ENCODE assay signal across 9 cellular contexts in genomic region chr13:90968510-90968909, GRCh38.
DNase-seq lines count a peak whose midpoint lies in the region; ATAC-seq and TF ChIP-seq lines count a peak whose summit lies in the region.
"Had no signal": no experiment of that assay in that cellular context is flagged by ENCODE, and none has a peak within 500 bp of the region (broad histone marks: within the 10 kb centered on the region; RNA-seq: fewer than 3 reads in every experiment).

No MANE protein-coding gene starts in this region.

- DNase-seq in heart right ventricle (no peak), cardiac septum (ENCODE audit: low spot score) (no peak), NCI-H748 (lab: John Stamatoyannopoulos, UW; ENCODE audit: unreplicated experiment) (peak; percentile 57), endodermal cell (peak; percentile 81), upper lobe of right lung (no peak), AG08395 (ENCODE audit: low spot score) (no peak), stomach (no peak)
- DNase-seq in stimulated activated CD4-positive, alpha-beta T cell treated with anti-CD3 and anti-CD28 coated beads, Interleukin-2, amount 100 ng/mL, for 24 hours: no peak
- DNase-seq: left cardiac atrium had no signal

- TF ChIP-seq POLR2A in stomach (IDR thresholded peaks at IDR 0.05): no peak

- no peak overlapping the region for H3K4me3 Mint-ChIP-seq in endodermal cell

- H3K27me3 Mint-ChIP-seq in endodermal cell (ENCODE audit: insufficient read depth): no peaks in the 10 kb centered on the region

- TF ChIP-seq CTCF in heart right ventricle (IDR thresholded peaks at IDR 0.05): peak in 8 of 9 donors; percentile 9 to 44 (median 19)
- peak; percentile 85 for TF ChIP-seq CTCF in endodermal cell (conservative IDR thresholded peaks at IDR 0.05)
- TF ChIP-seq CTCF in upper lobe of right lung (IDR thresholded peaks at IDR 0.05): peak; percentile 34
- no peak for TF ChIP-seq CTCF in stomach (IDR thresholded peaks at IDR 0.05)

- TF ChIP-seq EP300 in stomach (IDR thresholded peaks at IDR 0.05): no peak

- H3K27ac Mint-ChIP-seq in endodermal cell: no peak overlapping the region

- H3K4me3 ChIP-seq in heart right ventricle (no peak overlapping the region), endodermal cell (ENCODE audit: low read length) (no peak overlapping the region), upper lobe of right lung (no peak overlapping the region), stomach (no peak overlapping the region)

- H3K27ac ChIP-seq in heart right ventricle (no peak overlapping the region), endodermal cell (ENCODE audit: low read depth, low read length) (no peak overlapping the region), upper lobe of right lung (no peak overlapping the region), stomach (no peak overlapping the region)

- peaks cover 3% of the 10 kb centered on the region for H3K4me1 Mint-ChIP-seq in endodermal cell

- H3K9me3 Mint-ChIP-seq in endodermal cell: no peaks in the 10 kb centered on the region

- no peaks in the 10 kb centered on the region for H3K36me3 ChIP-seq in heart right ventricle
- no peaks in the 10 kb centered on the region for H3K36me3 ChIP-seq in endodermal cell (ENCODE audit: control insufficient read depth, insufficient read depth, low read length)
- no peaks in the 10 kb centered on the region for H3K36me3 ChIP-seq in upper lobe of right lung
- no peaks in the 10 kb centered on the region for H3K36me3 ChIP-seq in stomach

- peaks cover 0 to 5% (median 0%) of the 10 kb centered on the region in 7 donors for H3K27me3 ChIP-seq in heart right ventricle
- H3K27me3 ChIP-seq in endodermal cell (ENCODE audit: control insufficient read depth, insufficient read depth, low read length, poor library complexity, severe bottlenecking): no peaks in the 10 kb centered on the region
- H3K27me3 ChIP-seq in upper lobe of right lung: no peaks in the 10 kb centered on the region
- H3K27me3 ChIP-seq in stomach: peaks cover 0 to 3% (median 0%) of the 10 kb centered on the region in 3 donors

- H3K4me1 ChIP-seq in heart right ventricle: no peaks in the 10 kb centered on the region
- no peaks in the 10 kb centered on the region for H3K4me1 ChIP-seq in endodermal cell (ENCODE audit: control insufficient read depth, insufficient read depth, low read length)
- H3K4me1 ChIP-seq in upper lobe of right lung: no peaks in the 10 kb centered on the region
- no peaks in the 10 kb centered on the region for H3K4me1 ChIP-seq in stomach

- no peaks in the 10 kb centered on the region for H3K36me3 Mint-ChIP-seq in endodermal cell (ENCODE audit: low read depth)

- H3K9me3 ChIP-seq in heart right ventricle (no peaks in the 10 kb centered on the region), endodermal cell (ENCODE audit: control insufficient read depth, low read length) (no peaks in the 10 kb centered on the region), upper lobe of right lung (no peaks in the 10 kb centered on the region), stomach (no peaks in the 10 kb centered on the region)

- no peak overlapping the region for H3K9ac ChIP-seq in endodermal cell (ENCODE audit: extremely low read depth, low read length, poor library complexity, severe bottlenecking)

- intact Hi-C loops in heart right ventricle (cut with DNase I) (no loop called here), cardiac septum (cut with DNase I) (no loop called here), upper lobe of right lung (cut with DNase I) (no loop called here), stomach (cut with DNase I; ENCODE audit: low total_unique reads) (no loop called here)

- 57 to 83% methylated on average over 1 of the region's 1 CpG for WGBS in heart right ventricle, 2 donors
- whole genome bisulfite sequencing in endodermal cell (ENCODE audit: insufficient coverage in 1 of 2, insufficient read length in 1 of 2), 2 experiments: 57 to 79% methylated on average over 1 of the region's 1 CpG
- 53 to 77% (median 61%) methylated on average over 1 of the region's 1 CpG for WGBS in stomach, 5 donors

- ATAC-seq in heart right ventricle (no peak), upper lobe of right lung (no peak)

Comparison
In these comparisons a context has a peak if more than half of its experiments do, and no peak if none do; other contexts are left out.
1. DNase-seq: peak in NCI-H748 (single experiment) and endodermal cell (single experiment); none in heart right ventricle (0 of 2), cardiac septum (single experiment), upper lobe of right lung (single experiment), AG08395 (single experiment), stomach (single experiment) and stimulated activated CD4-positive, alpha-beta T cell treated with anti-CD3 and anti-CD28 coated beads, Interleukin-2, amount 100 ng/mL, for 24 hours (0 of 2).
2. CTCF ChIP-seq: peak in heart right ventricle (8 of 9), endodermal cell (single experiment) and upper lobe of right lung (single experiment); none in stomach (0 of 7).